In the genomic region with DNA sequence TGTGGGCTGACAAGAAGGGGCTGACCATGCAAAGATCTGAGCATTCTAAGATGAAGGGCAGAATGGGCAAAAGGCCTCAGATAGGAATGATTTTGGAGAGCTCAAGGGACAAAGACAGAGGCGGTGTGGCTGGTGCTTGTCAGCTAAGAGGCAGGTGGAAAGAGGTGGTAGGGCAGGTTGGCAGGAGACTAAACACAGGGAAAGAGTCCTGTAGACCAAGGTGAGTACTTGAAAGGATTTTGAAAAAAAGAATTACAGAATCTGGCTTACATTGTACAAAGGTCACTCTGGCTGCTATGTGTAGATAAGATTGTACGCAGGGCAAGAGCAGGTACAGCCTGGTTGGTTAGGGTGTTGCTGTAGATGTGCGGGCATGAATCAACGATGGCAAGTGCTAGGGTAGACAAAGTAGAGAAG, we compare ENCODE assay signal across 1 cellular context.
A peak's percentile ranks its signal among the peaks of the same experiment; 100 is the strongest.
TF ChIP-seq lines count a peak whose summit lies in the region.

No MANE protein-coding gene starts in this region.

TF ChIP-seq in HepG2, 621 proteins besides CTCF, POLR2A, EP300 and RAD21 (continued from another document and continues in another):
- TF ChIP-seq ZNF713 (CRISPR knock-in tag; IDR thresholded peaks at IDR 0.05) (no peak), SCMH1 (CRISPR knock-in tag; IDR thresholded peaks at IDR 0.05; ENCODE audit: borderline replicate concordance) (no peak), ZNF292 (CRISPR knock-in tag; IDR thresholded peaks at IDR 0.05; ENCODE audit: borderline replicate concordance, low read depth) (peak; percentile 76; the same call in 1 of the 2 replicates), ZNF589 (CRISPR knock-in tag; conservative IDR thresholded peaks at IDR 0.05) (no peak), GTF3A (CRISPR knock-in tag; conservative IDR thresholded peaks at IDR 0.05) (0 out of 2 replicates have a peak, but pooled peaks have one; percentile 41), MBNL3 (CRISPR knock-in tag; conservative IDR thresholded peaks at IDR 0.05) (no peak), RXRB (CRISPR knock-in tag; IDR thresholded peaks at IDR 0.05; ENCODE audit: borderline replicate concordance) (peak; percentile 81), NPAS2 (CRISPR knock-in tag; IDR thresholded peaks at IDR 0.05; ENCODE audit: borderline replicate concordance) (no peak), ZNF446 (CRISPR knock-in tag; IDR thresholded peaks at IDR 0.05) (no peak), CHD4 (IDR thresholded peaks at IDR 0.05; ENCODE audit: borderline replicate concordance, low read length) (no peak), ELF3 (CRISPR knock-in tag; IDR thresholded peaks at IDR 0.05) (peak; percentile 73), MLX (CRISPR knock-in tag; IDR thresholded peaks at IDR 0.05) (no peak; the same call in 1 of the 2 replicates), ZNF407 (CRISPR knock-in tag; IDR thresholded peaks at IDR 0.05; ENCODE audit: not compliant biosample characterization) (no peak)
- TF ChIP-seq, protein P1, sequence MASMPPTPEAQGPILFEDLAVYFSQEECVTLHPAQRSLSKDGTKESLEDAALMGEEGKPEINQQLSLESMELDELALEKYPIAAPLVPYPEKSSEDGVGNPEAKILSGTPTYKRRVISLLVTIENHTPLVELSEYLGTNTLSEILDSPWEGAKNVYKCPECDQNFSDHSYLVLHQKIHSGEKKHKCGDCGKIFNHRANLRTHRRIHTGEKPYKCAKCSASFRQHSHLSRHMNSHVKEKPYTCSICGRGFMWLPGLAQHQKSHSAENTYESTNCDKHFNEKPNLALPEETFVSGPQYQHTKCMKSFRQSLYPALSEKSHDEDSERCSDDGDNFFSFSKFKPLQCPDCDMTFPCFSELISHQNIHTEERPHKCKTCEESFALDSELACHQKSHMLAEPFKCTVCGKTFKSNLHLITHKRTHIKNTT (CRISPR knock-in tag; IDR thresholded peaks at IDR 0.05) = no peak
- TF ChIP-seq, protein P2, sequence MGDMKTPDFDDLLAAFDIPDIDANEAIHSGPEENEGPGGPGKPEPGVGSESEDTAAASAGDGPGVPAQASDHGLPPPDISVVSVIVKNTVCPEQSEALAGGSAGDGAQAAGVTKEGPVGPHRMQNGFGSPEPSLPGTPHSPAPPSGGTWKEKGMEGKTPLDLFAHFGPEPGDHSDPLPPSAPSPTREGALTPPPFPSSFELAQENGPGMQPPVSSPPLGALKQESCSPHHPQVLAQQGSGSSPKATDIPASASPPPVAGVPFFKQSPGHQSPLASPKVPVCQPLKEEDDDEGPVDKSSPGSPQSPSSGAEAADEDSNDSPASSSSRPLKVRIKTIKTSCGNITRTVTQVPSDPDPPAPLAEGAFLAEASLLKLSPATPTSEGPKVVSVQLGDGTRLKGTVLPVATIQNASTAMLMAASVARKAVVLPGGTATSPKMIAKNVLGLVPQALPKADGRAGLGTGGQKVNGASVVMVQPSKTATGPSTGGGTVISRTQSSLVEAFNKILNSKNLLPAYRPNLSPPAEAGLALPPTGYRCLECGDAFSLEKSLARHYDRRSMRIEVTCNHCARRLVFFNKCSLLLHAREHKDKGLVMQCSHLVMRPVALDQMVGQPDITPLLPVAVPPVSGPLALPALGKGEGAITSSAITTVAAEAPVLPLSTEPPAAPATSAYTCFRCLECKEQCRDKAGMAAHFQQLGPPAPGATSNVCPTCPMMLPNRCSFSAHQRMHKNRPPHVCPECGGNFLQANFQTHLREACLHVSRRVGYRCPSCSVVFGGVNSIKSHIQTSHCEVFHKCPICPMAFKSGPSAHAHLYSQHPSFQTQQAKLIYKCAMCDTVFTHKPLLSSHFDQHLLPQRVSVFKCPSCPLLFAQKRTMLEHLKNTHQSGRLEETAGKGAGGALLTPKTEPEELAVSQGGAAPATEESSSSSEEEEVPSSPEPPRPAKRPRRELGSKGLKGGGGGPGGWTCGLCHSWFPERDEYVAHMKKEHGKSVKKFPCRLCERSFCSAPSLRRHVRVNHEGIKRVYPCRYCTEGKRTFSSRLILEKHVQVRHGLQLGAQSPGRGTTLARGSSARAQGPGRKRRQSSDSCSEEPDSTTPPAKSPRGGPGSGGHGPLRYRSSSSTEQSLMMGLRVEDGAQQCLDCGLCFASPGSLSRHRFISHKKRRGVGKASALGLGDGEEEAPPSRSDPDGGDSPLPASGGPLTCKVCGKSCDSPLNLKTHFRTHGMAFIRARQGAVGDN (CRISPR knock-in tag; IDR thresholded peaks at IDR 0.05) = no peak
- TF ChIP-seq, protein P3, sequence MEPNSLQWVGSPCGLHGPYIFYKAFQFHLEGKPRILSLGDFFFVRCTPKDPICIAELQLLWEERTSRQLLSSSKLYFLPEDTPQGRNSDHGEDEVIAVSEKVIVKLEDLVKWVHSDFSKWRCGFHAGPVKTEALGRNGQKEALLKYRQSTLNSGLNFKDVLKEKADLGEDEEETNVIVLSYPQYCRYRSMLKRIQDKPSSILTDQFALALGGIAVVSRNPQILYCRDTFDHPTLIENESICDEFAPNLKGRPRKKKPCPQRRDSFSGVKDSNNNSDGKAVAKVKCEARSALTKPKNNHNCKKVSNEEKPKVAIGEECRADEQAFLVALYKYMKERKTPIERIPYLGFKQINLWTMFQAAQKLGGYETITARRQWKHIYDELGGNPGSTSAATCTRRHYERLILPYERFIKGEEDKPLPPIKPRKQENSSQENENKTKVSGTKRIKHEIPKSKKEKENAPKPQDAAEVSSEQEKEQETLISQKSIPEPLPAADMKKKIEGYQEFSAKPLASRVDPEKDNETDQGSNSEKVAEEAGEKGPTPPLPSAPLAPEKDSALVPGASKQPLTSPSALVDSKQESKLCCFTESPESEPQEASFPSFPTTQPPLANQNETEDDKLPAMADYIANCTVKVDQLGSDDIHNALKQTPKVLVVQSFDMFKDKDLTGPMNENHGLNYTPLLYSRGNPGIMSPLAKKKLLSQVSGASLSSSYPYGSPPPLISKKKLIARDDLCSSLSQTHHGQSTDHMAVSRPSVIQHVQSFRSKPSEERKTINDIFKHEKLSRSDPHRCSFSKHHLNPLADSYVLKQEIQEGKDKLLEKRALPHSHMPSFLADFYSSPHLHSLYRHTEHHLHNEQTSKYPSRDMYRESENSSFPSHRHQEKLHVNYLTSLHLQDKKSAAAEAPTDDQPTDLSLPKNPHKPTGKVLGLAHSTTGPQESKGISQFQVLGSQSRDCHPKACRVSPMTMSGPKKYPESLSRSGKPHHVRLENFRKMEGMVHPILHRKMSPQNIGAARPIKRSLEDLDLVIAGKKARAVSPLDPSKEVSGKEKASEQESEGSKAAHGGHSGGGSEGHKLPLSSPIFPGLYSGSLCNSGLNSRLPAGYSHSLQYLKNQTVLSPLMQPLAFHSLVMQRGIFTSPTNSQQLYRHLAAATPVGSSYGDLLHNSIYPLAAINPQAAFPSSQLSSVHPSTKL (CRISPR knock-in tag; IDR thresholded peaks at IDR 0.05) = peak; percentile 82
- TF ChIP-seq, protein P4, sequence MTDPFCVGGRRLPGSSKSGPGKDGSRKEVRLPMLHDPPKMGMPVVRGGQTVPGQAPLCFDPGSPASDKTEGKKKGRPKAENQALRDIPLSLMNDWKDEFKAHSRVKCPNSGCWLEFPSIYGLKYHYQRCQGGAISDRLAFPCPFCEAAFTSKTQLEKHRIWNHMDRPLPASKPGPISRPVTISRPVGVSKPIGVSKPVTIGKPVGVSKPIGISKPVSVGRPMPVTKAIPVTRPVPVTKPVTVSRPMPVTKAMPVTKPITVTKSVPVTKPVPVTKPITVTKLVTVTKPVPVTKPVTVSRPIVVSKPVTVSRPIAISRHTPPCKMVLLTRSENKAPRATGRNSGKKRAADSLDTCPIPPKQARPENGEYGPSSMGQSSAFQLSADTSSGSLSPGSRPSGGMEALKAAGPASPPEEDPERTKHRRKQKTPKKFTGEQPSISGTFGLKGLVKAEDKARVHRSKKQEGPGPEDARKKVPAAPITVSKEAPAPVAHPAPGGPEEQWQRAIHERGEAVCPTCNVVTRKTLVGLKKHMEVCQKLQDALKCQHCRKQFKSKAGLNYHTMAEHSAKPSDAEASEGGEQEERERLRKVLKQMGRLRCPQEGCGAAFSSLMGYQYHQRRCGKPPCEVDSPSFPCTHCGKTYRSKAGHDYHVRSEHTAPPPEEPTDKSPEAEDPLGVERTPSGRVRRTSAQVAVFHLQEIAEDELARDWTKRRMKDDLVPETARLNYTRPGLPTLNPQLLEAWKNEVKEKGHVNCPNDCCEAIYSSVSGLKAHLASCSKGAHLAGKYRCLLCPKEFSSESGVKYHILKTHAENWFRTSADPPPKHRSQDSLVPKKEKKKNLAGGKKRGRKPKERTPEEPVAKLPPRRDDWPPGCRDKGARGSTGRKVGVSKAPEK (CRISPR knock-in tag; IDR thresholded peaks at IDR 0.05; ENCODE audit: borderline replicate concordance) = 0 out of 2 replicates have a peak, but pooled peaks have one; percentile 36
- TF ChIP-seq, protein P5, sequence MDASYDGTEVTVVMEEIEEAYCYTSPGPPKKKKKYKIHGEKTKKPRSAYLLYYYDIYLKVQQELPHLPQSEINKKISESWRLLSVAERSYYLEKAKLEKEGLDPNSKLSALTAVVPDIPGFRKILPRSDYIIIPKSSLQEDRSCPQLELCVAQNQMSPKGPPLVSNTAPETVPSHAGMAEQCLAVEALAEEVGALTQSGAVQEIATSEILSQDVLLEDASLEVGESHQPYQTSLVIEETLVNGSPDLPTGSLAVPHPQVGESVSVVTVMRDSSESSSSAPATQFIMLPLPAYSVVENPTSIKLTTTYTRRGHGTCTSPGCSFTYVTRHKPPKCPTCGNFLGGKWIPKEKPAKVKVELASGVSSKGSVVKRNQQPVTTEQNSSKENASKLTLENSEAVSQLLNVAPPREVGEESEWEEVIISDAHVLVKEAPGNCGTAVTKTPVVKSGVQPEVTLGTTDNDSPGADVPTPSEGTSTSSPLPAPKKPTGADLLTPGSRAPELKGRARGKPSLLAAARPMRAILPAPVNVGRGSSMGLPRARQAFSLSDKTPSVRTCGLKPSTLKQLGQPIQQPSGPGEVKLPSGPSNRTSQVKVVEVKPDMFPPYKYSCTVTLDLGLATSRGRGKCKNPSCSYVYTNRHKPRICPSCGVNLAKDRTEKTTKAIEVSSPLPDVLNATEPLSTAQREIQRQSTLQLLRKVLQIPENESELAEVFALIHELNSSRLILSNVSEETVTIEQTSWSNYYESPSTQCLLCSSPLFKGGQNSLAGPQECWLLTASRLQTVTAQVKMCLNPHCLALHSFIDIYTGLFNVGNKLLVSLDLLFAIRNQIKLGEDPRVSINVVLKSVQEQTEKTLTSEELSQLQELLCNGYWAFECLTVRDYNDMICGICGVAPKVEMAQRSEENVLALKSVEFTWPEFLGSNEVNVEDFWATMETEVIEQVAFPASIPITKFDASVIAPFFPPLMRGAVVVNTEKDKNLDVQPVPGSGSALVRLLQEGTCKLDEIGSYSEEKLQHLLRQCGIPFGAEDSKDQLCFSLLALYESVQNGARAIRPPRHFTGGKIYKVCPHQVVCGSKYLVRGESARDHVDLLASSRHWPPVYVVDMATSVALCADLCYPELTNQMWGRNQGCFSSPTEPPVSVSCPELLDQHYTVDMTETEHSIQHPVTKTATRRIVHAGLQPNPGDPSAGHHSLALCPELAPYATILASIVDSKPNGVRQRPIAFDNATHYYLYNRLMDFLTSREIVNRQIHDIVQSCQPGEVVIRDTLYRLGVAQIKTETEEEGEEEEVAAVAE (CRISPR knock-in tag; IDR thresholded peaks at IDR 0.05; ENCODE audit: borderline replicate concordance) = no peak
- TF ChIP-seq, protein P6, sequence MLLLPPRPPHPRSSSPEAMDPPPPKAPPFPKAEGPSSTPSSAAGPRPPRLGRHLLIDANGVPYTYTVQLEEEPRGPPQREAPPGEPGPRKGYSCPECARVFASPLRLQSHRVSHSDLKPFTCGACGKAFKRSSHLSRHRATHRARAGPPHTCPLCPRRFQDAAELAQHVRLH (CRISPR knock-in tag; IDR thresholded peaks at IDR 0.05; ENCODE audit: borderline replicate concordance, low read depth) = no peak
